ENCODE assay signal across 17 cellular contexts in genomic region chr3:12972791-12973702, GRCh38.
DNase-seq lines count a peak whose midpoint lies in the region; ATAC-seq and TF ChIP-seq lines count a peak whose summit lies in the region.
"Had no signal": no experiment of that assay in that cellular context is flagged by ENCODE, and none has a peak within 500 bp of the region (broad histone marks: within the 10 kb centered on the region; RNA-seq: fewer than 3 reads in every experiment).

No MANE protein-coding gene starts in this region.

- peak overlapping the region; percentile 62 for H3K27ac ChIP-seq in OCI-LY3 (ENCODE audit: low read length)
- H3K27ac ChIP-seq: PC-9 had no signal

- no peaks in the 10 kb centered on the region for H3K27me3 ChIP-seq in OCI-LY3 (ENCODE audit: low read depth, low read length)

- no peak overlapping the region for H2AFZ ChIP-seq in OCI-LY3 (ENCODE audit: low read depth, low read length)
- H2AFZ ChIP-seq: PC-9 had no signal

- H3K36me3 Mint-ChIP-seq in immature natural killer cell (peaks cover 0 to 10% (median 6%) of the 10 kb centered on the region in 3 donors), CD14-positive monocyte (peaks cover 80 to 91% of the 10 kb centered on the region in 2 donors)
- peaks cover 24% of the 10 kb centered on the region for H3K36me3 Mint-ChIP-seq in stimulated activated memory B cell treated with anti-CD40 and anti-IgM and Interleukin-4, amounts not matched to agents 10 μg/mL and 1 μg/mL and 100 μg/mL, for 72 hours

- peaks cover 100% of the 10 kb centered on the region for H4K20me1 ChIP-seq in OCI-LY3 (ENCODE audit: insufficient read depth, low read length)

- no peak for TF ChIP-seq CTCF in OCI-LY3 (IDR thresholded peaks at IDR 0.05; ENCODE audit: low read depth, low read length)
- TF ChIP-seq CTCF in CD14-positive monocyte (IDR thresholded peaks at IDR 0.05): no peak

- H3K9ac ChIP-seq in OCI-LY3 (ENCODE audit: low read length): no peak overlapping the region

- H3K4me1 Mint-ChIP-seq in immature natural killer cell: peaks cover 72 to 86% of the 10 kb centered on the region in 2 donors
- peaks cover 74% of the 10 kb centered on the region for H3K4me1 Mint-ChIP-seq in stimulated activated memory B cell treated with anti-CD40 and anti-IgM and Interleukin-4, amounts not matched to agents 10 μg/mL and 1 μg/mL and 100 μg/mL, for 72 hours
- peaks cover 31% of the 10 kb centered on the region for H3K4me1 Mint-ChIP-seq in CD14-positive monocyte

- peak; percentile 22 for DNase-seq in Right ventricle myocardium superior
- no peak for DNase-seq in left cardiac atrium
- no peak for DNase-seq in immature natural killer cell
- DNase-seq in cerebellum (ENCODE audit: low spot score): no peak
- DNase-seq in CD14-positive monocyte (ENCODE audit: low spot score): no peak
- DNase-seq: CD4-positive, CD25-positive, alpha-beta regulatory T cell; DMS79 treated with DMSO at 0.1 percent for 48 hours; GDM1; H7; NCI-H1092 treated with DMSO at 0.1 percent for 48 hours; NCI-H1694 treated with DMSO at 0.1 percent for 48 hours; NCI-H446 treated with DMSO at 0.1 percent for 48 hours; NCI-H748 treated with DMSO at 0.1 percent for 48 hours; PC-9 had no signal

- H3K9me3 Mint-ChIP-seq in immature natural killer cell: no peaks in the 10 kb centered on the region
- H3K9me3 Mint-ChIP-seq in stimulated activated memory B cell treated with anti-CD40 and anti-IgM and Interleukin-4, amounts not matched to agents 10 μg/mL and 1 μg/mL and 100 μg/mL, for 72 hours: no peaks in the 10 kb centered on the region
- peaks cover 0 to 2% (median 0%) of the 10 kb centered on the region in 7 donors for H3K9me3 Mint-ChIP-seq in CD14-positive monocyte
- H3K9me3 Mint-ChIP-seq: CD4-positive, CD25-positive, alpha-beta regulatory T cell had no signal

- H3K27me3 Mint-ChIP-seq in immature natural killer cell (ENCODE audit: low read depth in 3 of 3) (peaks cover 0 to 3% (median under 1%) of the 10 kb centered on the region in 3 donors), CD14-positive monocyte (ENCODE audit: low read depth in 3 of 3) (peaks cover 3 to 4% (median 4%) of the 10 kb centered on the region in 3 donors)
- H3K27me3 Mint-ChIP-seq in stimulated activated memory B cell treated with anti-CD40 and anti-IgM and Interleukin-4, amounts not matched to agents 10 μg/mL and 1 μg/mL and 100 μg/mL, for 72 hours: no peaks in the 10 kb centered on the region
- H3K27me3 Mint-ChIP-seq: CD4-positive, CD25-positive, alpha-beta regulatory T cell had no signal

- H3K4me1 ChIP-seq in OCI-LY3 (ENCODE audit: low read length): peaks cover 47% of the 10 kb centered on the region

- 0 out of 2 replicates have a peak overlapping the region, but pooled peaks have one; percentile 6 for H3K4me3 ChIP-seq in OCI-LY3 (ENCODE audit: low read length)
- H3K4me3 ChIP-seq: PC-9 had no signal

- no peak for TF ChIP-seq POLR2A in GM18505 (IDR thresholded peaks at IDR 0.05; ENCODE audit: borderline replicate concordance, extremely low read depth, insufficient read depth, insufficient read length)

- H3K9me3 ChIP-seq in OCI-LY3 (ENCODE audit: insufficient read depth, low read length): no peaks in the 10 kb centered on the region

- H3K4me2 ChIP-seq in OCI-LY3 (ENCODE audit: low read length): peak overlapping the region; percentile 51
- H3K4me2 ChIP-seq: PC-9 had no signal

- intact Hi-C loops in Right ventricle myocardium superior (cut with DNase I): no loop called here
- intact Hi-C loops in left cardiac atrium (cut with DNase I): no loop called here
- intact Hi-C loops in CD14-positive monocyte (cut with micrococcal nuclease): no loop called here

- peak overlapping the region; percentile 30 to 73 (median 67) for H3K4me3 Mint-ChIP-seq in immature natural killer cell
- no peak overlapping the region for H3K4me3 Mint-ChIP-seq in stimulated activated memory B cell treated with anti-CD40 and anti-IgM and Interleukin-4, amounts not matched to agents 10 μg/mL and 1 μg/mL and 100 μg/mL, for 72 hours
- no peak overlapping the region for H3K4me3 Mint-ChIP-seq in CD14-positive monocyte
- H3K4me3 Mint-ChIP-seq: CD4-positive, CD25-positive, alpha-beta regulatory T cell had no signal

- H3K79me2 ChIP-seq in OCI-LY3 (ENCODE audit: low read length): peaks cover 98% of the 10 kb centered on the region

- H3K27ac Mint-ChIP-seq in immature natural killer cell (peak overlapping the region; percentile 12 to 78 (median 62)), CD14-positive monocyte (peak overlapping the region in 1 of 7 donors; percentile 23)
- H3K27ac Mint-ChIP-seq in stimulated activated memory B cell treated with anti-CD40 and anti-IgM and Interleukin-4, amounts not matched to agents 10 μg/mL and 1 μg/mL and 100 μg/mL, for 72 hours: peak overlapping the region; percentile 38

- peaks cover 55% of the 10 kb centered on the region for H3K36me3 ChIP-seq in OCI-LY3 (replicated peaks; ENCODE audit: low read depth, low read length)

- ATAC-seq in Right ventricle myocardium superior (ENCODE audit: poor library complexity) (no peak), left cardiac atrium (no peak), GM18505 (IDR thresholded peaks at IDR 0.05; ENCODE audit: unreplicated experiment) (no peak)
- no peak for ATAC-seq in stimulated activated memory B cell treated with anti-CD40 and anti-IgM and Interleukin-4, amounts not matched to agents 10 μg/mL and 1 μg/mL and 100 μg/mL, for 72 hours

Comparison
In these comparisons a context has a peak if more than half of its experiments do, and no peak if none do; other contexts are left out.
1. H3K4me3 Mint-ChIP-seq: peak in immature natural killer cell (5 of 5); none in stimulated activated memory B cell treated with anti-CD40 and anti-IgM and Interleukin-4, amounts not matched to agents 10 μg/mL and 1 μg/mL and 100 μg/mL, for 72 hours (single experiment) and CD14-positive monocyte (0 of 2).